ENCODE assay signal across 1 cellular context in the genomic region with DNA sequence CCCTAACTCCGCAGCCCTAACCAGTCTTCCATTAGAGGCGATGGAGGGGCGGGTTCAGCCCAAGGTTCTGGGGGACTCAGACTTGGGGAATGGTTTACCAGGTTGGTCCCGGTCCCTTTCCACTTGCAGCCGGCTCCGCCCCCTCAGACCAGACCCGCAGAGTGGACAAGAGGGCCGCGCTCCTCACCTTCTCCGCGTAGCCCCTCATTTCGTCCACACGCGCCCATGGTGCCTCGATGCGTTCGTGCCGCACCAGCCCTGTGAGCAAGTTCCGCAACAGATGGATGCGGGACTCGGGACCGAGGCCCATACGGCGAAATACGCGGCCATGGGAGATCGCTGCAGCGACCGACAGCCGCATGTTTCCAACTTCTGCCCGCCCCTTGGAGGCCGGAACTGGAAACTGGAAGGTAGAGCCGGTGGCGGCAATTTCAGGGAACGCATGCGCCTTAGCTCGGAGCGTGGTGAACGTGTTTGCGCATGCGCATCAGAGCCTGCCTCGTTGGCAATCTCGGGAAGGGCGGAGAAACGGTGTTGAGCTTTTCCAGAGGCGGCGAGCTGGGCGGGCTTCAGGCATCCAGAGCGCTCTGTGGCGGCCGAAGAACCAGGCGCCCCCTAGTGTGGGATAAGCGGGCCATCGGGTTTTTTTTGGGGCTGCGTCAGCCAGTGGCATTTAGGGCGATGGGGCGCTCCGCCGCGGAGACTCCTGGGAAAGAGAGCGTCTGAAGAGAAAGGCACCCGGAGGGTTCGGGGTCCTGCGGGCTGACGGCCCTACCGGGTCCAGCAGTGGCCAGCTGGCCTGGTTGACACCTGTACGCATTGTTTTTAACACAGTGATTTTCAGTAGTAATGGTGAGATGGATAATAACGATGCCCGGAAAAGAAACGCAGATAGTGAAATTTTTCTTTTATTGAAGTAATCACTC.
TF ChIP-seq lines count a peak whose summit lies in the region.

A gene (minus strand): TSS at position 405 of the 926 bp plus-strand sequence. CDS start 44 bp downstream, at position 361.

TF ChIP-seq in HepG2, 621 proteins besides CTCF, POLR2A, EP300 and RAD21 (continued from another document and continues in another):
- TF ChIP-seq, protein P1, sequence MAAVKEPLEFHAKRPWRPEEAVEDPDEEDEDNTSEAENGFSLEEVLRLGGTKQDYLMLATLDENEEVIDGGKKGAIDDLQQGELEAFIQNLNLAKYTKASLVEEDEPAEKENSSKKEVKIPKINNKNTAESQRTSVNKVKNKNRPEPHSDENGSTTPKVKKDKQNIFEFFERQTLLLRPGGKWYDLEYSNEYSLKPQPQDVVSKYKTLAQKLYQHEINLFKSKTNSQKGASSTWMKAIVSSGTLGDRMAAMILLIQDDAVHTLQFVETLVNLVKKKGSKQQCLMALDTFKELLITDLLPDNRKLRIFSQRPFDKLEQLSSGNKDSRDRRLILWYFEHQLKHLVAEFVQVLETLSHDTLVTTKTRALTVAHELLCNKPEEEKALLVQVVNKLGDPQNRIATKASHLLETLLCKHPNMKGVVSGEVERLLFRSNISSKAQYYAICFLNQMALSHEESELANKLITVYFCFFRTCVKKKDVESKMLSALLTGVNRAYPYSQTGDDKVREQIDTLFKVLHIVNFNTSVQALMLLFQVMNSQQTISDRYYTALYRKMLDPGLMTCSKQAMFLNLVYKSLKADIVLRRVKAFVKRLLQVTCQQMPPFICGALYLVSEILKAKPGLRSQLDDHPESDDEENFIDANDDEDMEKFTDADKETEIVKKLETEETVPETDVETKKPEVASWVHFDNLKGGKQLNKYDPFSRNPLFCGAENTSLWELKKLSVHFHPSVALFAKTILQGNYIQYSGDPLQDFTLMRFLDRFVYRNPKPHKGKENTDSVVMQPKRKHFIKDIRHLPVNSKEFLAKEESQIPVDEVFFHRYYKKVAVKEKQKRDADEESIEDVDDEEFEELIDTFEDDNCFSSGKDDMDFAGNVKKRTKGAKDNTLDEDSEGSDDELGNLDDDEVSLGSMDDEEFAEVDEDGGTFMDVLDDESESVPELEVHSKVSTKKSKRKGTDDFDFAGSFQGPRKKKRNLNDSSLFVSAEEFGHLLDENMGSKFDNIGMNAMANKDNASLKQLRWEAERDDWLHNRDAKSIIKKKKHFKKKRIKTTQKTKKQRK (IDR thresholded peaks at IDR 0.05; ENCODE audit: low read length): no peak
- TF ChIP-seq ZSCAN25 (CRISPR knock-in tag; IDR thresholded peaks at IDR 0.05): peak; percentile 68; the same call in 1 of the 2 replicates
- TF ChIP-seq NBN (conservative IDR thresholded peaks at IDR 0.05): no peak
- no peak for TF ChIP-seq PHB2 (IDR thresholded peaks at IDR 0.05; ENCODE audit: partially characterized antibody)
- TF ChIP-seq SP2 (CRISPR knock-in tag; IDR thresholded peaks at IDR 0.05): peak; percentile 43; the same call in 1 of the 2 replicates
- TF ChIP-seq, protein P2, sequence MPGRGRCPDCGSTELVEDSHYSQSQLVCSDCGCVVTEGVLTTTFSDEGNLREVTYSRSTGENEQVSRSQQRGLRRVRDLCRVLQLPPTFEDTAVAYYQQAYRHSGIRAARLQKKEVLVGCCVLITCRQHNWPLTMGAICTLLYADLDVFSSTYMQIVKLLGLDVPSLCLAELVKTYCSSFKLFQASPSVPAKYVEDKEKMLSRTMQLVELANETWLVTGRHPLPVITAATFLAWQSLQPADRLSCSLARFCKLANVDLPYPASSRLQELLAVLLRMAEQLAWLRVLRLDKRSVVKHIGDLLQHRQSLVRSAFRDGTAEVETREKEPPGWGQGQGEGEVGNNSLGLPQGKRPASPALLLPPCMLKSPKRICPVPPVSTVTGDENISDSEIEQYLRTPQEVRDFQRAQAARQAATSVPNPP (CRISPR knock-in tag; IDR thresholded peaks at IDR 0.05): no peak
- TF ChIP-seq NFYB (CRISPR knock-in tag; IDR thresholded peaks at IDR 0.05): peak; percentile 46; the same call in 1 of the 2 replicates
- TF ChIP-seq SPEN (CRISPR knock-in tag; IDR thresholded peaks at IDR 0.05; ENCODE audit: low read depth): peak; percentile 91
- peak; percentile 93 for TF ChIP-seq GABPB1 (CRISPR knock-in tag; IDR thresholded peaks at IDR 0.05)
- TF ChIP-seq, protein P3, sequence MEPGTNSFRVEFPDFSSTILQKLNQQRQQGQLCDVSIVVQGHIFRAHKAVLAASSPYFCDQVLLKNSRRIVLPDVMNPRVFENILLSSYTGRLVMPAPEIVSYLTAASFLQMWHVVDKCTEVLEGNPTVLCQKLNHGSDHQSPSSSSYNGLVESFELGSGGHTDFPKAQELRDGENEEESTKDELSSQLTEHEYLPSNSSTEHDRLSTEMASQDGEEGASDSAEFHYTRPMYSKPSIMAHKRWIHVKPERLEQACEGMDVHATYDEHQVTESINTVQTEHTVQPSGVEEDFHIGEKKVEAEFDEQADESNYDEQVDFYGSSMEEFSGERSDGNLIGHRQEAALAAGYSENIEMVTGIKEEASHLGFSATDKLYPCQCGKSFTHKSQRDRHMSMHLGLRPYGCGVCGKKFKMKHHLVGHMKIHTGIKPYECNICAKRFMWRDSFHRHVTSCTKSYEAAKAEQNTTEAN (CRISPR knock-in tag; conservative IDR thresholded peaks at IDR 0.05): peak; percentile 81; the same call in 1 of the 2 replicates
- TF ChIP-seq, protein P4, sequence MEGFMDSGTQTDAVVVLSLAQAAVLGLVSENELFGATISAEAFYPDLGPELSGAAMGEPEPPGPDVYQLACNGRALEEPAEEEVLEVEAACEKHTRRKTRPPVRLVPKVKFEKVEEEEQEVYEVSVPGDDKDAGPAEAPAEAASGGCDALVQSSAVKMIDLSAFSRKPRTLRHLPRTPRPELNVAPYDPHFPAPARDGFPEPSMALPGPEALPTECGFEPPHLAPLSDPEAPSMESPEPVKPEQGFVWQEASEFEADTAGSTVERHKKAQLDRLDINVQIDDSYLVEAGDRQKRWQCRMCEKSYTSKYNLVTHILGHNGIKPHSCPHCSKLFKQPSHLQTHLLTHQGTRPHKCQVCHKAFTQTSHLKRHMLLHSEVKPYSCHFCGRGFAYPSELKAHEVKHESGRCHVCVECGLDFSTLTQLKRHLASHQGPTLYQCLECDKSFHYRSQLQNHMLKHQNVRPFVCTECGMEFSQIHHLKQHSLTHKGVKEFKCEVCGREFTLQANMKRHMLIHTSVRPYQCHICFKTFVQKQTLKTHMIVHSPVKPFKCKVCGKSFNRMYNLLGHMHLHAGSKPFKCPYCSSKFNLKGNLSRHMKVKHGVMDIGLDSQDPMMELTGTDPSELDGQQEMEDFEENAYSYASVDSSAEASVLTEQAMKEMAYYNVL (CRISPR knock-in tag; IDR thresholded peaks at IDR 0.05; ENCODE audit: borderline replicate concordance): peak; percentile 66
- TF ChIP-seq ZMAT3 (CRISPR knock-in tag; conservative IDR thresholded peaks at IDR 0.05): peak; percentile 87
- TF ChIP-seq PTBP1 (IDR thresholded peaks at IDR 0.05; ENCODE audit: low read depth, low read length, poor library complexity, severe bottlenecking): no peak
- no peak for TF ChIP-seq ZNF282 (IDR thresholded peaks at IDR 0.05; ENCODE audit: partially characterized antibody)
- TF ChIP-seq, protein P5, sequence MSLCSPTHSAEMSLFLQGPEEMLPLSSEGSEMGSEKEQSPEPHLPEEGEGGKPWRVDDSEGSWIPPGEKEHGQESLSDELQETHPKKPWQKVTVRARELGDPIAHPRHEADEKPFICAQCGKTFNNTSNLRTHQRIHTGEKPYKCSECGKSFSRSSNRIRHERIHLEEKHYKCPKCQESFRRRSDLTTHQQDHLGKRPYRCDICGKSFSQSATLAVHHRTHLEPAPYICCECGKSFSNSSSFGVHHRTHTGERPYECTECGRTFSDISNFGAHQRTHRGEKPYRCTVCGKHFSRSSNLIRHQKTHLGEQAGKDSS (CRISPR knock-in tag; IDR thresholded peaks at IDR 0.05; ENCODE audit: borderline replicate concordance, low read depth): peak; percentile 76
- no peak for TF ChIP-seq ZNF24 (IDR thresholded peaks at IDR 0.05)
- TF ChIP-seq, protein P6, sequence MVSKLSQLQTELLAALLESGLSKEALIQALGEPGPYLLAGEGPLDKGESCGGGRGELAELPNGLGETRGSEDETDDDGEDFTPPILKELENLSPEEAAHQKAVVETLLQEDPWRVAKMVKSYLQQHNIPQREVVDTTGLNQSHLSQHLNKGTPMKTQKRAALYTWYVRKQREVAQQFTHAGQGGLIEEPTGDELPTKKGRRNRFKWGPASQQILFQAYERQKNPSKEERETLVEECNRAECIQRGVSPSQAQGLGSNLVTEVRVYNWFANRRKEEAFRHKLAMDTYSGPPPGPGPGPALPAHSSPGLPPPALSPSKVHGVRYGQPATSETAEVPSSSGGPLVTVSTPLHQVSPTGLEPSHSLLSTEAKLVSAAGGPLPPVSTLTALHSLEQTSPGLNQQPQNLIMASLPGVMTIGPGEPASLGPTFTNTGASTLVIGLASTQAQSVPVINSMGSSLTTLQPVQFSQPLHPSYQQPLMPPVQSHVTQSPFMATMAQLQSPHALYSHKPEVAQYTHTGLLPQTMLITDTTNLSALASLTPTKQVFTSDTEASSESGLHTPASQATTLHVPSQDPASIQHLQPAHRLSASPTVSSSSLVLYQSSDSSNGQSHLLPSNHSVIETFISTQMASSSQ (IDR thresholded peaks at IDR 0.05; ENCODE audit: low read depth): no peak
- TF ChIP-seq, protein P6 (CRISPR knock-in tag; IDR thresholded peaks at IDR 0.05; ENCODE audit: borderline replicate concordance): peak; percentile 66; the same call in 1 of the 2 replicates
- TF ChIP-seq GFI1 (CRISPR knock-in tag; IDR thresholded peaks at IDR 0.05; ENCODE audit: borderline replicate concordance): peak; percentile 7; the same call in 1 of the 2 replicates
- peak; percentile 94 for TF ChIP-seq ZNF510 (CRISPR knock-in tag; IDR thresholded peaks at IDR 0.05; ENCODE audit: low read depth)
- TF ChIP-seq, protein P7, sequence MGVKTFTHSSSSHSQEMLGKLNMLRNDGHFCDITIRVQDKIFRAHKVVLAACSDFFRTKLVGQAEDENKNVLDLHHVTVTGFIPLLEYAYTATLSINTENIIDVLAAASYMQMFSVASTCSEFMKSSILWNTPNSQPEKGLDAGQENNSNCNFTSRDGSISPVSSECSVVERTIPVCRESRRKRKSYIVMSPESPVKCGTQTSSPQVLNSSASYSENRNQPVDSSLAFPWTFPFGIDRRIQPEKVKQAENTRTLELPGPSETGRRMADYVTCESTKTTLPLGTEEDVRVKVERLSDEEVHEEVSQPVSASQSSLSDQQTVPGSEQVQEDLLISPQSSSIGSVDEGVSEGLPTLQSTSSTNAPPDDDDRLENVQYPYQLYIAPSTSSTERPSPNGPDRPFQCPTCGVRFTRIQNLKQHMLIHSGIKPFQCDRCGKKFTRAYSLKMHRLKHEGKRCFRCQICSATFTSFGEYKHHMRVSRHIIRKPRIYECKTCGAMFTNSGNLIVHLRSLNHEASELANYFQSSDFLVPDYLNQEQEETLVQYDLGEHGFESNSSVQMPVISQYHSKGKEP (CRISPR knock-in tag; IDR thresholded peaks at IDR 0.05): no peak
- peak; percentile 90 for TF ChIP-seq ZNF547 (CRISPR knock-in tag; IDR thresholded peaks at IDR 0.05)
- no peak for TF ChIP-seq ZNF460 (CRISPR knock-in tag; IDR thresholded peaks at IDR 0.05; ENCODE audit: borderline replicate concordance)
- peak; percentile 45; the same call in 1 of the 2 replicates for TF ChIP-seq ZNF317 (CRISPR knock-in tag; IDR thresholded peaks at IDR 0.05)
- TF ChIP-seq, protein P8, sequence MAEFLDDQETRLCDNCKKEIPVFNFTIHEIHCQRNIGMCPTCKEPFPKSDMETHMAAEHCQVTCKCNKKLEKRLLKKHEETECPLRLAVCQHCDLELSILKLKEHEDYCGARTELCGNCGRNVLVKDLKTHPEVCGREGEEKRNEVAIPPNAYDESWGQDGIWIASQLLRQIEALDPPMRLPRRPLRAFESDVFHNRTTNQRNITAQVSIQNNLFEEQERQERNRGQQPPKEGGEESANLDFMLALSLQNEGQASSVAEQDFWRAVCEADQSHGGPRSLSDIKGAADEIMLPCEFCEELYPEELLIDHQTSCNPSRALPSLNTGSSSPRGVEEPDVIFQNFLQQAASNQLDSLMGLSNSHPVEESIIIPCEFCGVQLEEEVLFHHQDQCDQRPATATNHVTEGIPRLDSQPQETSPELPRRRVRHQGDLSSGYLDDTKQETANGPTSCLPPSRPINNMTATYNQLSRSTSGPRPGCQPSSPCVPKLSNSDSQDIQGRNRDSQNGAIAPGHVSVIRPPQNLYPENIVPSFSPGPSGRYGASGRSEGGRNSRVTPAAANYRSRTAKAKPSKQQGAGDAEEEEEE (CRISPR knock-in tag; IDR thresholded peaks at IDR 0.05; ENCODE audit: borderline replicate concordance): no peak; the same call in 1 of the 2 replicates
- peak; percentile 61 for TF ChIP-seq CEBPG (CRISPR knock-in tag; IDR thresholded peaks at IDR 0.05)
- peak; percentile 86 for TF ChIP-seq ELF1 (CRISPR knock-in tag; IDR thresholded peaks at IDR 0.05)
- TF ChIP-seq FOXP1 (IDR thresholded peaks at IDR 0.05): no peak
- TF ChIP-seq FOXP1 (CRISPR knock-in tag; IDR thresholded peaks at IDR 0.05): peak; percentile 23; the same call in 1 of the 2 replicates
